ENCODE assay signal across 11 cellular contexts in the genomic region with DNA sequence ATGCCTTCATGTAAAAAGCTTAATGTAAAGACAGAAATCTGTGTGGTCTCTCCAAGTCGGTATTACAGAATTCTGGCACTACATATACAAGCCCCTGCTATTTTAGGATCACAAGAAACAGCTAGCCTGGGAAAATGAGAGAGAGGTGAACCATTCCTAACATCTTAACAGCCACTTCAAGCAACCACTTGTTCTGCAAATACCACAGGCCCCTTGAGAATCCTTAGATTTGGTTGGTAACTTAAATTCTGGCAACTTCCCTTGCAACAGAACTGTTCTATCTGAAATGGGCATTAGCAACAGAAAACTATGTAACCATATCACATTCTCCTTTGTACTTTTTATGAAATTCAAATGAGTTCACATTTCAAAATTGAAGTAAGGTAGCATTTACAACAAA.
DNase-seq lines count a peak whose midpoint lies in the region; ATAC-seq and TF ChIP-seq lines count a peak whose summit lies in the region.
"Had no signal": no experiment of that assay in that cellular context is flagged by ENCODE, and none has a peak within 500 bp of the region (broad histone marks: within the 10 kb centered on the region; RNA-seq: fewer than 3 reads in every experiment).

No MANE protein-coding gene starts in this region.

- H4K20me1 ChIP-seq in OCI-LY3 (ENCODE audit: insufficient read depth, low read length) = no peaks in the 10 kb centered on the region
- peaks cover 2% of the 10 kb centered on the region for H4K20me1 ChIP-seq in fibroblast of lung (ENCODE audit: control insufficient read depth, extremely low read depth, insufficient read depth, low read length)

- POLR2A ChIA-PET in HEK293 (lab: Yijun Ruan, JAX) = interaction anchor here (0.5 kb wide), 1 partner anchor 105 kb away, joined by 3 read pairs; no protein-coding TSS in a partner anchor

- H3K36me3 Mint-ChIP-seq in stimulated activated naive B cell treated with anti-CD40 and anti-IgM and Interleukin-4, amounts not matched to agents 10 μg/mL and 1 μg/mL and 100 μg/mL, for 72 hours = peaks cover 1 to 9% of the 10 kb centered on the region in 2 donors

- H3K4me2 ChIP-seq in OCI-LY3 (ENCODE audit: low read length) = peak overlapping the region; percentile 69
- peak overlapping the region; percentile 42 for H3K4me2 ChIP-seq in fibroblast of lung (ENCODE audit: extremely low read depth, insufficient read depth, low read length)
- H3K4me2 ChIP-seq: neural progenitor cell had no signal

- H3K4me3 Mint-ChIP-seq in stimulated activated naive B cell treated with anti-CD40 and anti-IgM and Interleukin-4, amounts not matched to agents 10 μg/mL and 1 μg/mL and 100 μg/mL, for 72 hours = peak overlapping the region; percentile 5 to 41
- H3K4me3 Mint-ChIP-seq: neural progenitor cell had no signal

- H3K27me3 Mint-ChIP-seq in stimulated activated naive B cell treated with anti-CD40 and anti-IgM and Interleukin-4, amounts not matched to agents 10 μg/mL and 1 μg/mL and 100 μg/mL, for 72 hours = no peaks in the 10 kb centered on the region

- H3K4me1 ChIP-seq in HEK293 (ENCODE audit: control insufficient read depth, insufficient read depth, low read length) (peaks cover 22% of the 10 kb centered on the region; the same call in 1 of the 2 replicates), OCI-LY3 (ENCODE audit: low read length) (peaks cover 51% of the 10 kb centered on the region), fibroblast of lung (ENCODE audit: control insufficient read depth, extremely low read depth, insufficient read depth, low read length) (peaks cover 2% of the 10 kb centered on the region)

- H3K36me3 ChIP-seq in HEK293 (ENCODE audit: control insufficient read depth in 2 of 2, insufficient read depth in 1 of 2, low read length in 2 of 2) (no peaks in the 10 kb centered on the region; a peak in 1 of 3 replicates), OCI-LY3 (replicated peaks; ENCODE audit: low read depth, low read length) (peaks cover 4% of the 10 kb centered on the region), fibroblast of lung (ENCODE audit: control insufficient read depth, insufficient read depth, low read length) (no peaks in the 10 kb centered on the region)
- H3K36me3 ChIP-seq: neural progenitor cell had no signal

- H3K4me3 ChIP-seq in HEK293 (ENCODE audit: low read depth, low read length) (no peak overlapping the region), OCI-LY3 (ENCODE audit: low read length) (peak overlapping the region; percentile 31; the same call in 1 of the 2 replicates), fibroblast of lung (replicated peaks in 1 of 4; ENCODE audit: control extremely low read depth in 1 of 4, insufficient read depth in 1 of 4, low read depth in 3 of 4, low read length in 4 of 4) (no peak overlapping the region)
- H3K4me3 ChIP-seq: neural progenitor cell had no signal

- H3K4me1 Mint-ChIP-seq in stimulated activated naive B cell treated with anti-CD40 and anti-IgM and Interleukin-4, amounts not matched to agents 10 μg/mL and 1 μg/mL and 100 μg/mL, for 72 hours = peaks cover 33 to 55% of the 10 kb centered on the region in 2 donors

- ATAC-seq in stimulated activated naive B cell treated with anti-CD40 and anti-IgM and Interleukin-4, amounts not matched to agents 10 μg/mL and 1 μg/mL and 100 μg/mL, for 72 hours (replicated peaks) = no peak

- CTCF ChIA-PET in HEK293 (lab: Yijun Ruan, JAX) = interaction anchor here (1.0 to 1.3 kb wide), 2 partner anchors 12 to 16 kb away, joined by 3 to 6 read pairs; no protein-coding TSS in a partner anchor

- DNase-seq in fibroblast of lung (ENCODE audit: low read depth in 2 of 2) = peak in 1 of 2 donors; percentile 56
- no peak for DNase-seq in stimulated activated naive B cell treated with anti-CD40 and anti-IgM and Interleukin-4, amounts not matched to agents 10 μg/mL and 1 μg/mL and 100 μg/mL, for 72 hours
- DNase-seq in NCI-H2227 treated with DMSO at 0.1 percent for 48 hours (lab: John Stamatoyannopoulos, UW) = no peak
- no peak for DNase-seq in NCI-H146 treated with DMSO at 0.1 percent for 48 hours (lab: John Stamatoyannopoulos, UW; ENCODE audit: unreplicated experiment)
- no peak for DNase-seq in pons (ENCODE audit: low spot score)
- DNase-seq: activated naive CD4-positive, alpha-beta T cell treated with anti-CD3 and anti-CD28 coated beads, Interleukin-2, amount 50 U/mL, for 16 hours; NCI-H2171; RPMI8226 had no signal

- no peak overlapping the region for H3K27ac ChIP-seq in HEK293 (ENCODE audit: extremely low read depth, low read depth, low read length)
- peak overlapping the region; percentile 66 for H3K27ac ChIP-seq in OCI-LY3 (ENCODE audit: low read length)
- no peak overlapping the region for H3K27ac ChIP-seq in fibroblast of lung (ENCODE audit: insufficient read depth, low read length)
- H3K27ac ChIP-seq: neural progenitor cell had no signal

- peak overlapping the region; percentile 32 for H3K27ac Mint-ChIP-seq in stimulated activated naive B cell treated with anti-CD40 and anti-IgM and Interleukin-4, amounts not matched to agents 10 μg/mL and 1 μg/mL and 100 μg/mL, for 72 hours
- H3K27ac Mint-ChIP-seq: neural progenitor cell had no signal

- H3K79me2 ChIP-seq in OCI-LY3 (ENCODE audit: low read length) = peaks cover 84% of the 10 kb centered on the region
- no peaks in the 10 kb centered on the region for H3K79me2 ChIP-seq in fibroblast of lung (ENCODE audit: control insufficient read depth, insufficient read depth, low read length)

- H3K9me3 ChIP-seq in HEK293 (ENCODE audit: control insufficient read depth, insufficient read depth, low read depth, low read length) (no peaks in the 10 kb centered on the region), OCI-LY3 (ENCODE audit: insufficient read depth, low read length) (no peaks in the 10 kb centered on the region), fibroblast of lung (ENCODE audit: control insufficient read depth, insufficient read depth, low read depth, low read length) (no peaks in the 10 kb centered on the region)

- TF ChIP-seq CTCF in HEK293 (tag by site-specific recombination; IDR thresholded peaks at IDR 0.05) = no peak
- TF ChIP-seq CTCF in OCI-LY3 (IDR thresholded peaks at IDR 0.05; ENCODE audit: low read depth, low read length) = no peak
- TF ChIP-seq CTCF in fibroblast of lung (conservative IDR thresholded peaks at IDR 0.05 in 1 of 2, IDR thresholded peaks at IDR 0.05 in 1 of 2; ENCODE audit: low read depth in 1 of 2, low read length in 2 of 2) = no peak

- H3K9ac ChIP-seq in OCI-LY3 (ENCODE audit: low read length) (peak overlapping the region; percentile 41; the same call in 1 of the 2 replicates), fibroblast of lung (ENCODE audit: insufficient read depth, low read length) (no peak overlapping the region)
- H3K9ac ChIP-seq: neural progenitor cell had no signal

- H3K27me3 ChIP-seq in OCI-LY3 (ENCODE audit: low read depth, low read length) = no peaks in the 10 kb centered on the region
- H3K27me3 ChIP-seq in fibroblast of lung (ENCODE audit: control insufficient read depth, insufficient read depth, low read length) = no peaks in the 10 kb centered on the region
- H3K27me3 ChIP-seq: neural progenitor cell had no signal

- H3K9me3 Mint-ChIP-seq in stimulated activated naive B cell treated with anti-CD40 and anti-IgM and Interleukin-4, amounts not matched to agents 10 μg/mL and 1 μg/mL and 100 μg/mL, for 72 hours = no peaks in the 10 kb centered on the region
- H3K9me3 Mint-ChIP-seq: neural progenitor cell had no signal

- H2AFZ ChIP-seq in OCI-LY3 (ENCODE audit: low read depth, low read length) = no peak overlapping the region
- no peak overlapping the region for H2AFZ ChIP-seq in fibroblast of lung (ENCODE audit: low read length)
- H2AFZ ChIP-seq: neural progenitor cell had no signal

TF ChIP-seq in HEK293, 187 proteins besides CTCF, POLR2A, EP300 and RAD21:
- TF ChIP-seq, protein P1, sequence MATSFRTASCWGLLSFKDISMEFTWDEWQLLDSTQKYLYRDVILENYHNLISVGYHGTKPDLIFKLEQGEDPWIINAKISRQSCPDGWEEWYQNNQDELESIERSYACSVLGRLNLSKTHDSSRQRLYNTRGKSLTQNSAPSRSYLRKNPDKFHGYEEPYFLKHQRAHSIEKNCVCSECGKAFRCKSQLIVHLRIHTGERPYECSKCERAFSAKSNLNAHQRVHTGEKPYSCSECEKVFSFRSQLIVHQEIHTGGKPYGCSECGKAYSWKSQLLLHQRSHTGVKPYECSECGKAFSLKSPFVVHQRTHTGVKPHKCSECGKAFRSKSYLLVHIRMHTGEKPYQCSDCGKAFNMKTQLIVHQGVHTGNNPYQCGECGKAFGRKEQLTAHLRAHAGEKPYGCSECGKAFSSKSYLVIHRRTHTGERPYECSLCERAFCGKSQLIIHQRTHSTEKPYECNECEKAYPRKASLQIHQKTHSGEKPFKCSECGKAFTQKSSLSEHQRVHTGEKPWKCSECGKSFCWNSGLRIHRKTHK (tag by site-specific recombination; IDR thresholded peaks at IDR 0.05) = no peak
- TF ChIP-seq ZNF600 (tag by site-specific recombination; IDR thresholded peaks at IDR 0.05) (0 out of 2 replicates have a peak, but pooled peaks have one; percentile 16), SCRT2 (tag by site-specific recombination; IDR thresholded peaks at IDR 0.05) (peak; percentile 54)
